ENCODE assay signal across 8 cellular contexts in the genomic region with DNA sequence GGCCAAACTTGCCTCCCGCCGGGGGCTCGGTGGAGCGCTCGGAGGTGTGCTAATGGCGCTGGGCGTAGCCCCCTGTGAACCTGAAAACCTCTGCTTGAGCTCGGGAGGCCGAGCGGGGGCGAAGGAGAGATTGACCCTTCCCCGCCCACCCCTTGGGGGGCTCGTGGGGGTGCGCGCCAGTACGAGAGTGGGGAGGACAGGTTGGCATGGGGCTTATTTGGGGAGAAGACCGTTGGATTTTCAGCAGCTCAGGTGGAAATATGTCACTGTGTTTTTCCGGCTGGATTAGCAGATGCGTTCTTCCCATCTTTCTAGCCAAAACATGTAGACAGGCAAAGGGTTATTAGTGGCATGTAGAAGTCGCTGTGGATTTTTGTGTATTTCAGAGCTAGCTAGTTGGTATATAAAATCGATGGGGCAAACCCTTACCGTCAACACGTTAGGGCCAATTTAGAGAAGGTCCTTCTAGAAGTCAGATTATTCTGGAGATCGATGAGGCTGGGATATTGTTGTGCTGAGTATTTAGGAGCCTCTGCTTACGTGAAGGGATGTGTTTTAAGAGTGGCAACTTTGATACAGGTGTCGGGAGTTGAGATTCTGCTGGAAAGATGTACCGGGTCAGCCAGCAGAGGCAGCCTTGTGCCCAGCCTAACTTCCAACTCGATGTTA. TPM values are rescaled to one million over a fixed set of nuclear protein-coding genes. Genes with fewer than 3 reads are reported as not detected.
DNase-seq lines count a peak whose midpoint lies in the region; TF ChIP-seq lines count a peak whose summit lies in the region.

No MANE protein-coding gene starts in this region.

- POLR2A ChIA-PET in HEK293T (lab: Yijun Ruan, JAX): interaction anchor here (0.6 to 3.6 kb wide), 23 partner anchors 10 to 195 kb away, joined by 3 to 87 read pairs (median 5); a partner anchor contains a TSS

- H3K4me1 ChIP-seq in mammary epithelial cell (ENCODE audit: insufficient read depth, low read length) (peaks cover 39% of the 10 kb centered on the region), smooth muscle cell (ENCODE audit: low read depth) (peaks cover 5% of the 10 kb centered on the region)

- peak; percentile 33 to 61 for DNase-seq in NOMO-1 (lab: John Stamatoyannopoulos, UW; ENCODE audit: unreplicated experiment in 2 of 2)
- no peak for DNase-seq in NOMO-1 treated with dmso at 0.1 percent for 144 hours (lab: John Stamatoyannopoulos, UW; ENCODE audit: unreplicated experiment)
- peak; percentile 70 for DNase-seq in HEK293T (ENCODE audit: extremely low spot score)
- peak; percentile 47 for DNase-seq in MG63
- DNase-seq in SW480 (ENCODE audit: low spot score): peak; percentile 62
- peak; percentile 66 for DNase-seq in mammary epithelial cell
- peak; percentile 78 for DNase-seq in inferior parietal cortex (ENCODE audit: extremely low spot score)
- DNase-seq in smooth muscle cell (lab: John Stamatoyannopoulos, UW; ENCODE audit: unreplicated experiment): no peak

- peak overlapping the region; percentile 95 for H2AFZ ChIP-seq in mammary epithelial cell (ENCODE audit: low read depth, low read length)
- peak overlapping the region; percentile 84 for H2AFZ ChIP-seq in smooth muscle cell (ENCODE audit: low read depth)

- H3K79me2 ChIP-seq in mammary epithelial cell (ENCODE audit: insufficient read depth, low read length): peaks cover 41% of the 10 kb centered on the region
- H3K79me2 ChIP-seq in smooth muscle cell (ENCODE audit: low read depth): peaks cover 43% of the 10 kb centered on the region

- TSS peak; percentile 5 for BruUV-seq in mammary epithelial cell (replicated peaks; lab: Mats Ljungman, UMichigan)

- H3K36me3 ChIP-seq in MG63: no peaks in the 10 kb centered on the region
- no peaks in the 10 kb centered on the region for H3K36me3 ChIP-seq in mammary epithelial cell (ENCODE audit: insufficient read depth, low read length)
- no peaks in the 10 kb centered on the region for H3K36me3 ChIP-seq in smooth muscle cell (ENCODE audit: low read depth)

- WGBS in mammary epithelial cell (ENCODE audit: low coverage, missing lambda C conversion rate): 0% methylated on average over 10 of the region's 28 CpGs
- 2% methylated on average over 26 of the region's 28 CpGs for WGBS in smooth muscle cell (ENCODE audit: low lambda C conversion rate)

- H3K4me3 ChIP-seq in MG63: peak overlapping the region; percentile 79
- peak overlapping the region; percentile 74 to 92 (median 75) for H3K4me3 ChIP-seq in mammary epithelial cell (replicated peaks in 1 of 3; ENCODE audit: insufficient read depth in 1 of 3, low read depth in 2 of 3, low read length in 3 of 3)
- peak overlapping the region; percentile 91 for H3K4me3 ChIP-seq in smooth muscle cell

- dilution Hi-C loops in mammary epithelial cell (cut with HindIII; ENCODE audit: low sequenced_read_pairs): loop anchor here (5.0 kb wide), 1 partner anchor 156 kb away; no protein-coding TSS in a partner anchor

- H3K9me3 ChIP-seq in MG63 (no peaks in the 10 kb centered on the region), mammary epithelial cell (replicated peaks; ENCODE audit: insufficient read depth, low read length) (no peaks in the 10 kb centered on the region), smooth muscle cell (replicated peaks; ENCODE audit: low read depth) (no peaks in the 10 kb centered on the region)

- H3K27me3 ChIP-seq in MG63 (no peaks in the 10 kb centered on the region), mammary epithelial cell (ENCODE audit: insufficient read depth, low read length) (no peaks in the 10 kb centered on the region), smooth muscle cell (ENCODE audit: low read depth) (no peaks in the 10 kb centered on the region)

- TF ChIP-seq CTCF in mammary epithelial cell (conservative IDR thresholded peaks at IDR 0.05 in 1 of 2, IDR thresholded peaks at IDR 0.05 in 1 of 2; ENCODE audit: extremely low read depth in 1 of 2, insufficient read depth in 1 of 2, low read depth in 1 of 2, low read length in 2 of 2) (peak in 1 of 2 donors; percentile 75), smooth muscle cell (IDR thresholded peaks at IDR 0.05; ENCODE audit: borderline replicate concordance, insufficient read depth, poor library complexity, severe bottlenecking) (peak; percentile 21)

- H3K27ac ChIP-seq in mammary epithelial cell (ENCODE audit: insufficient read depth, low read depth, low read length): peak overlapping the region; percentile 31
- peak overlapping the region; percentile 76 for H3K27ac ChIP-seq in smooth muscle cell (ENCODE audit: low read depth)

- H3K9ac ChIP-seq in mammary epithelial cell (ENCODE audit: insufficient read depth, low read length): peak overlapping the region; percentile 83
- H3K9ac ChIP-seq in smooth muscle cell (ENCODE audit: low read depth): peak overlapping the region; percentile 47

- H4K20me1 ChIP-seq in mammary epithelial cell (ENCODE audit: insufficient read depth, low read length) (no peaks in the 10 kb centered on the region), smooth muscle cell (ENCODE audit: low read depth) (no peaks in the 10 kb centered on the region)

- in situ Hi-C loops in mammary epithelial cell (cut with MboI; ENCODE audit: low sequenced_read_pairs in 2 of 2): loop anchor here in 1 of 2 donors (25.0 kb wide), 1 partner anchor 629 kb away; a partner anchor contains a TSS

- intact Hi-C loops in mammary epithelial cell (cut with micrococcal nuclease): loop anchor here (1.0 to 5.0 kb wide), 4 partner anchors 10 to 184 kb away; no protein-coding TSS in a partner anchor

- H3F3A ChIP-seq in smooth muscle cell (ENCODE audit: low read depth): peaks cover 23% of the 10 kb centered on the region

- CTCF ChIA-PET in HEK293T (lab: Yijun Ruan, JAX) (interaction anchor here (0.6 to 4.2 kb wide), 19 partner anchors 10 to 437 kb away, joined by 3 to 25 read pairs (median 4); a partner anchor contains a TSS), mammary epithelial cell (lab: Charles Lee; ENCODE audit: low non-redundant PET) (interaction anchor here (0.5 to 1.2 kb wide), 3 partner anchors 10 to 165 kb away, joined by 3 to 6 read pairs (median 4); a partner anchor contains a TSS)

- H3K4me2 ChIP-seq in mammary epithelial cell (ENCODE audit: insufficient read depth, low read depth, low read length) (peak overlapping the region; percentile 96), smooth muscle cell (peak overlapping the region; percentile 91)

TF ChIP-seq in HEK293T, 16 proteins besides CTCF, POLR2A, EP300 and RAD21:
- TF ChIP-seq FOXM1 (IDR thresholded peaks at IDR 0.05; ENCODE audit: borderline replicate concordance) (no peak), FOXK2 (IDR thresholded peaks at IDR 0.05) (no peak), ARNT (IDR thresholded peaks at IDR 0.05) (no peak), L3MBTL2 (conservative IDR thresholded peaks at IDR 0.05) (no peak), NFRKB (IDR thresholded peaks at IDR 0.05) (no peak), SUZ12 (IDR thresholded peaks at IDR 0.05) (no peak), ELF4 (IDR thresholded peaks at IDR 0.05) (no peak), ZNF384 (IDR thresholded peaks at IDR 0.05) (no peak)
TF ChIP-seq in HEK293T: peak in this region for 0.

RNA-seq across cellular contexts. Expression of a gene that starts 0.5 kb away (rescaled TPM):
- total RNA-seq in MG63 (2014; rRNA removed; shearing (Covaris generic); ENCODE audit: low replicate concordance): 6.7 and 10.6 TPM in 2 replicates
- 10 to 100 TPM; 29.0 to 29.1 TPM for total RNA-seq in mammary epithelial cell
- 10.5 TPM for polyA plus RNA-seq in mammary epithelial cell
- polyA minus RNA-seq in mammary epithelial cell: 55.3 TPM
- 44.0 and 57.8 TPM in 2 replicates for total RNA-seq in smooth muscle cell
- polyA plus RNA-seq in smooth muscle cell: 35.7 and 38.1 TPM in 2 replicates

RNA-seq across cellular contexts. Expression of a gene that starts 41.9 kb away (rescaled TPM):
- not detected in 2 replicates for total RNA-seq in MG63 (2014; rRNA removed; shearing (Covaris generic); ENCODE audit: low replicate concordance)
- total RNA-seq in mammary epithelial cell (under 1 TPM in 1 of 2 donors, not detected in 1; 0.17 TPM), smooth muscle cell (17.2 and 21.2 TPM in 2 replicates)
- polyA plus RNA-seq in mammary epithelial cell (not detected), smooth muscle cell (23.6 and 35.2 TPM in 2 replicates)
- polyA minus RNA-seq in mammary epithelial cell: not detected

Comparison
In these comparisons a context has a peak if more than half of its experiments do, and no peak if none do; other contexts are left out.
1. DNase-seq: peak in NOMO-1 (2 of 2), HEK293T (single experiment), MG63 (single experiment), SW480 (single experiment), mammary epithelial cell (single experiment) and inferior parietal cortex (single experiment); none in NOMO-1 treated with dmso at 0.1 percent for 144 hours (single experiment) and smooth muscle cell (single experiment).
2. RNA of a gene that starts 41.9 kb away (total RNA-seq): 17.2 to 21.2 TPM in smooth muscle cell; 0.17 TPM in mammary epithelial cell and not detected in MG63; every median in the first group is over 10 times any median in the second.
3. Peak in every context shown above with its lines, with median percentiles within 50 percentile points of each other: H3K4me3 ChIP-seq.